In the genomic region with DNA sequence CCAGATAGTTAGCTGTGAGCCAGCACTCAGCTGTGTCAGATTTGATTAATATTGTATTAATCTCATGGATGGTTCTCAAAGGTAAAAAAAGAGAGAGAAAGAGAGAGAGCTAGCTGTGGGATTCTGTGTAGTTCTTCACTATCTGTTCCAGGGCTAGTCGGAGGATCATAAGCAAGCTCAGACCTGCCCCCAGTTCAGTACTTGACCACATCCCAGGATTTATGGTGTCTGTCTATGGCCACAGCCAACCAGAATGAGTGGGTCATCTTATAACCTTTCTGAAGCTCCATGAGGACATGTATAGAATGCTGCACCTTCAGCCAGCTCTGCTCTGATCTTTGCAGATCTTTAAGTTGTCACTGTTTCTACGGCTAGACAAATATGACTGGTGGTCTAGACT, we compare ENCODE assay signal across 1 cellular context.
TF ChIP-seq lines count a peak whose summit lies in the region.

No MANE protein-coding gene starts in this region.

TF ChIP-seq in GM23338, 12 proteins besides CTCF, POLR2A, EP300 and RAD21:
- TF ChIP-seq CREB1 (CRISPR knock-in tag; IDR thresholded peaks at IDR 0.05; ENCODE audit: low read depth) (no peak), ZNF114 (CRISPR knock-in tag; IDR thresholded peaks at IDR 0.05) (no peak), STAT1 (IDR thresholded peaks at IDR 0.05; ENCODE audit: unreplicated experiment) (no peak), JUNB (IDR thresholded peaks at IDR 0.05; ENCODE audit: unreplicated experiment) (no peak), POLR2AphosphoS5 (IDR thresholded peaks at IDR 0.05; ENCODE audit: low read depth) (no peak), EZH2phosphoT487 (IDR thresholded peaks at IDR 0.05; ENCODE audit: unreplicated experiment) (no peak), EZH2 (IDR thresholded peaks at IDR 0.05; ENCODE audit: low read depth, unreplicated experiment) (no peak), ZNF331 (CRISPR knock-in tag; IDR thresholded peaks at IDR 0.05; ENCODE audit: low read depth) (no peak), NANOG (IDR thresholded peaks at IDR 0.05; ENCODE audit: borderline replicate concordance) (no peak)
- TF ChIP-seq, protein P1, sequence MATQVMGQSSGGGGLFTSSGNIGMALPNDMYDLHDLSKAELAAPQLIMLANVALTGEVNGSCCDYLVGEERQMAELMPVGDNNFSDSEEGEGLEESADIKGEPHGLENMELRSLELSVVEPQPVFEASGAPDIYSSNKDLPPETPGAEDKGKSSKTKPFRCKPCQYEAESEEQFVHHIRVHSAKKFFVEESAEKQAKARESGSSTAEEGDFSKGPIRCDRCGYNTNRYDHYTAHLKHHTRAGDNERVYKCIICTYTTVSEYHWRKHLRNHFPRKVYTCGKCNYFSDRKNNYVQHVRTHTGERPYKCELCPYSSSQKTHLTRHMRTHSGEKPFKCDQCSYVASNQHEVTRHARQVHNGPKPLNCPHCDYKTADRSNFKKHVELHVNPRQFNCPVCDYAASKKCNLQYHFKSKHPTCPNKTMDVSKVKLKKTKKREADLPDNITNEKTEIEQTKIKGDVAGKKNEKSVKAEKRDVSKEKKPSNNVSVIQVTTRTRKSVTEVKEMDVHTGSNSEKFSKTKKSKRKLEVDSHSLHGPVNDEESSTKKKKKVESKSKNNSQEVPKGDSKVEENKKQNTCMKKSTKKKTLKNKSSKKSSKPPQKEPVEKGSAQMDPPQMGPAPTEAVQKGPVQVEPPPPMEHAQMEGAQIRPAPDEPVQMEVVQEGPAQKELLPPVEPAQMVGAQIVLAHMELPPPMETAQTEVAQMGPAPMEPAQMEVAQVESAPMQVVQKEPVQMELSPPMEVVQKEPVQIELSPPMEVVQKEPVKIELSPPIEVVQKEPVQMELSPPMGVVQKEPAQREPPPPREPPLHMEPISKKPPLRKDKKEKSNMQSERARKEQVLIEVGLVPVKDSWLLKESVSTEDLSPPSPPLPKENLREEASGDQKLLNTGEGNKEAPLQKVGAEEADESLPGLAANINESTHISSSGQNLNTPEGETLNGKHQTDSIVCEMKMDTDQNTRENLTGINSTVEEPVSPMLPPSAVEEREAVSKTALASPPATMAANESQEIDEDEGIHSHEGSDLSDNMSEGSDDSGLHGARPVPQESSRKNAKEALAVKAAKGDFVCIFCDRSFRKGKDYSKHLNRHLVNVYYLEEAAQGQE (IDR thresholded peaks at IDR 0.05; ENCODE audit: unreplicated experiment): no peak
- TF ChIP-seq, protein P2, sequence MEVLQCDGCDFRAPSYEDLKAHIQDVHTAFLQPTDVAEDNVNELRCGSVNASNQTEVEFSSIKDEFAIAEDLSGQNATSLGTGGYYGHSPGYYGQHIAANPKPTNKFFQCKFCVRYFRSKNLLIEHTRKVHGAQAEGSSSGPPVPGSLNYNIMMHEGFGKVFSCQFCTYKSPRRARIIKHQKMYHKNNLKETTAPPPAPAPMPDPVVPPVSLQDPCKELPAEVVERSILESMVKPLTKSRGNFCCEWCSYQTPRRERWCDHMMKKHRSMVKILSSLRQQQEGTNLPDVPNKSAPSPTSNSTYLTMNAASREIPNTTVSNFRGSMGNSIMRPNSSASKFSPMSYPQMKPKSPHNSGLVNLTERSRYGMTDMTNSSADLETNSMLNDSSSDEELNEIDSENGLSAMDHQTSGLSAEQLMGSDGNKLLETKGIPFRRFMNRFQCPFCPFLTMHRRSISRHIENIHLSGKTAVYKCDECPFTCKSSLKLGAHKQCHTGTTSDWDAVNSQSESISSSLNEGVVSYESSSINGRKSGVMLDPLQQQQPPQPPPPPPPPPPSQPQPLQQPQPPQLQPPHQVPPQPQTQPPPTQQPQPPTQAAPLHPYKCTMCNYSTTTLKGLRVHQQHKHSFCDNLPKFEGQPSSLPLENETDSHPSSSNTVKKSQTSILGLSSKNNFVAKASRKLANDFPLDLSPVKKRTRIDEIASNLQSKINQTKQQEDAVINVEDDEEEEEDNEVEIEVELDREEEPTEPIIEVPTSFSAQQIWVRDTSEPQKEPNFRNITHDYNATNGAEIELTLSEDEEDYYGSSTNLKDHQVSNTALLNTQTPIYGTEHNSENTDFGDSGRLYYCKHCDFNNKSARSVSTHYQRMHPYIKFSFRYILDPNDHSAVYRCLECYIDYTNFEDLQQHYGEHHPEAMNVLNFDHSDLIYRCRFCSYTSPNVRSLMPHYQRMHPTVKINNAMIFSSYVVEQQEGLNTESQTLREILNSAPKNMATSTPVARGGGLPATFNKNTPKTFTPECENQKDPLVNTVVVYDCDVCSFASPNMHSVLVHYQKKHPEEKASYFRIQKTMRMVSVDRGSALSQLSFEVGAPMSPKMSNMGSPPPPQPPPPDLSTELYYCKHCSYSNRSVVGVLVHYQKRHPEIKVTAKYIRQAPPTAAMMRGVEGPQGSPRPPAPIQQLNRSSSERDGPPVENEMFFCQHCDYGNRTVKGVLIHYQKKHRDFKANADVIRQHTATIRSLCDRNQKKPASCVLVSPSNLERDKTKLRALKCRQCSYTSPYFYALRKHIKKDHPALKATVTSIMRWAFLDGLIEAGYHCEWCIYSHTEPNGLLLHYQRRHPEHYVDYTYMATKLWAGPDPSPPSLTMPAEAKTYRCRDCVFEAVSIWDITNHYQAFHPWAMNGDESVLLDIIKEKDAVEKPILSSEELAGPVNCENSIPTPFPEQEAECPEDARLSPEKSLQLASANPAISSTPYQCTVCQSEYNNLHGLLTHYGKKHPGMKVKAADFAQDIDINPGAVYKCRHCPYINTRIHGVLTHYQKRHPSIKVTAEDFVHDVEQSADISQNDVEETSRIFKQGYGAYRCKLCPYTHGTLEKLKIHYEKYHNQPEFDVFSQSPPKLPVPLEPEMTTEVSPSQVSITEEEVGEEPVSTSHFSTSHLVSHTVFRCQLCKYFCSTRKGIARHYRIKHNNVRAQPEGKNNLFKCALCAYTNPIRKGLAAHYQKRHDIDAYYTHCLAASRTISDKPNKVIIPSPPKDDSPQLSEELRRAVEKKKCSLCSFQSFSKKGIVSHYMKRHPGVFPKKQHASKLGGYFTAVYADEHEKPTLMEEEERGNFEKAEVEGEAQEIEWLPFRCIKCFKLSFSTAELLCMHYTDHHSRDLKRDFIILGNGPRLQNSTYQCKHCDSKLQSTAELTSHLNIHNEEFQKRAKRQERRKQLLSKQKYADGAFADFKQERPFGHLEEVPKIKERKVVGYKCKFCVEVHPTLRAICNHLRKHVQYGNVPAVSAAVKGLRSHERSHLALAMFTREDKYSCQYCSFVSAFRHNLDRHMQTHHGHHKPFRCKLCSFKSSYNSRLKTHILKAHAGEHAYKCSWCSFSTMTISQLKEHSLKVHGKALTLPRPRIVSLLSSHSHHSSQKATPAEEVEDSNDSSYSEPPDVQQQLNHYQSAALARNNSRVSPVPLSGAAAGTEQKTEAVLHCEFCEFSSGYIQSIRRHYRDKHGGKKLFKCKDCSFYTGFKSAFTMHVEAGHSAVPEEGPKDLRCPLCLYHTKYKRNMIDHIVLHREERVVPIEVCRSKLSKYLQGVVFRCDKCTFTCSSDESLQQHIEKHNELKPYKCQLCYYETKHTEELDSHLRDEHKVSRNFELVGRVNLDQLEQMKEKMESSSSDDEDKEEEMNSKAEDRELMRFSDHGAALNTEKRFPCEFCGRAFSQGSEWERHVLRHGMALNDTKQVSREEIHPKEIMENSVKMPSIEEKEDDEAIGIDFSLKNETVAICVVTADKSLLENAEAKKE (CRISPR knock-in tag; IDR thresholded peaks at IDR 0.05): no peak
- TF ChIP-seq, protein P3, sequence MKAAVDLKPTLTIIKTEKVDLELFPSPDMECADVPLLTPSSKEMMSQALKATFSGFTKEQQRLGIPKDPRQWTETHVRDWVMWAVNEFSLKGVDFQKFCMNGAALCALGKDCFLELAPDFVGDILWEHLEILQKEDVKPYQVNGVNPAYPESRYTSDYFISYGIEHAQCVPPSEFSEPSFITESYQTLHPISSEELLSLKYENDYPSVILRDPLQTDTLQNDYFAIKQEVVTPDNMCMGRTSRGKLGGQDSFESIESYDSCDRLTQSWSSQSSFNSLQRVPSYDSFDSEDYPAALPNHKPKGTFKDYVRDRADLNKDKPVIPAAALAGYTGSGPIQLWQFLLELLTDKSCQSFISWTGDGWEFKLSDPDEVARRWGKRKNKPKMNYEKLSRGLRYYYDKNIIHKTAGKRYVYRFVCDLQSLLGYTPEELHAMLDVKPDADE (IDR thresholded peaks at IDR 0.05): no peak
TF ChIP-seq in GM23338: peak in this region for 0.
